11 cellular contexts compared by ENCODE assay signal in genomic region chr18:10928971-10929373, GRCh38.
DNase-seq lines count a peak whose midpoint lies in the region; ATAC-seq, FAIRE-seq and TF ChIP-seq lines count a peak whose summit lies in the region.
"Had no signal": no experiment of that assay in that cellular context is flagged by ENCODE, and none has a peak within 500 bp of the region (broad histone marks: within the 10 kb centered on the region; RNA-seq: fewer than 3 reads in every experiment).

No MANE protein-coding gene starts in this region.

- H3K27ac ChIP-seq in SJSA1 (0 out of 2 replicates have a peak overlapping the region, but pooled peaks have one; percentile 95), uterus (no peak overlapping the region)
- H3K27ac ChIP-seq: suprapubic skin had no signal

- no peak for TF ChIP-seq POLR2A in uterus (IDR thresholded peaks at IDR 0.05)

- peak; percentile 32 for DNase-seq in AG09309 (ENCODE audit: low read depth)
- DNase-seq in GM19239 (ENCODE audit: insufficient read length, low spot score) = peak; percentile 28
- DNase-seq in SJSA1 (ENCODE audit: low read depth in 1 of 2, low spot score in 2 of 2) = peak in 1 of 2 experiments; percentile 37
- no peak for DNase-seq in left colon
- no peak for DNase-seq in uterus
- DNase-seq in stimulated activated CD4-positive, alpha-beta T cell treated with anti-CD3 and anti-CD28 coated beads, Interleukin-4, amount 100 ng/mL, for 1 hour = no peak
- no peak for DNase-seq in activated CD4-positive, alpha-beta T cell treated with anti-CD3 and anti-CD28 coated beads, Interleukin-2, amount 50 U/mL, for 4 hours
- DNase-seq: activated CD8-positive, alpha-beta T cell treated with anti-CD3 and anti-CD28 coated beads, Interleukin-2, amount 10 ng/mL, durations not matched to agents 7 days and 5 days; left cardiac atrium had no signal

- no peaks in the 10 kb centered on the region for H3K9me3 ChIP-seq in SJSA1 (replicated peaks)
- H3K9me3 ChIP-seq in uterus = no peaks in the 10 kb centered on the region
- H3K9me3 ChIP-seq: suprapubic skin had no signal

- TF ChIP-seq CTCF in AG09309 (IDR thresholded peaks at IDR 0.05; ENCODE audit: control insufficient read depth, insufficient read depth, low read depth, low read length, missing control alignments) (no peak), uterus (IDR thresholded peaks at IDR 0.05) (no peak)

- peak; percentile 86 for FAIRE-seq in GM19239 (lab: Jason Lieb, UNC)

- intact Hi-C loops in left colon (cut with DNase I, micrococcal nuclease) = no loop called here
- intact Hi-C loops in uterus (cut with DNase I; ENCODE audit: low total_unique reads) = no loop called here

- H3K27me3 ChIP-seq in SJSA1 (replicated peaks) = no peaks in the 10 kb centered on the region
- no peaks in the 10 kb centered on the region for H3K27me3 ChIP-seq in uterus

- H3K36me3 ChIP-seq in SJSA1 (no peaks in the 10 kb centered on the region), uterus (no peaks in the 10 kb centered on the region)
- H3K36me3 ChIP-seq: suprapubic skin had no signal

- H3K4me3 ChIP-seq in AG09309 (ENCODE audit: control insufficient read depth, low read depth, low read length) (no peak overlapping the region), SJSA1 (no peak overlapping the region), uterus (no peak overlapping the region)
- H3K4me3 ChIP-seq: suprapubic skin had no signal

- peak; percentile 64 for ATAC-seq in HG03103 (IDR thresholded peaks at IDR 0.05; ENCODE audit: low read depth, unreplicated experiment)
- no peak for ATAC-seq in left colon
- ATAC-seq: activated CD8-positive, alpha-beta T cell treated with anti-CD3 and anti-CD28 coated beads, Interleukin-2, amount 10 ng/mL, durations not matched to agents 7 days and 5 days; left cardiac atrium had no signal

- H3K4me1 ChIP-seq in SJSA1 (replicated peaks) = peaks cover 43% of the 10 kb centered on the region
- peaks cover 0 to 6% of the 10 kb centered on the region in 2 donors for H3K4me1 ChIP-seq in uterus

Comparison
In these comparisons a context has a peak if more than half of its experiments do, and no peak if none do; other contexts are left out.
1. DNase-seq: peak in AG09309 (single experiment) and GM19239 (single experiment); none in left colon (0 of 2), uterus (0 of 2), stimulated activated CD4-positive, alpha-beta T cell treated with anti-CD3 and anti-CD28 coated beads, Interleukin-4, amount 100 ng/mL, for 1 hour (single experiment) and activated CD4-positive, alpha-beta T cell treated with anti-CD3 and anti-CD28 coated beads, Interleukin-2, amount 50 U/mL, for 4 hours (0 of 2).